Comparison of ENCODE assay signal across 19 cellular contexts in the genomic region with DNA sequence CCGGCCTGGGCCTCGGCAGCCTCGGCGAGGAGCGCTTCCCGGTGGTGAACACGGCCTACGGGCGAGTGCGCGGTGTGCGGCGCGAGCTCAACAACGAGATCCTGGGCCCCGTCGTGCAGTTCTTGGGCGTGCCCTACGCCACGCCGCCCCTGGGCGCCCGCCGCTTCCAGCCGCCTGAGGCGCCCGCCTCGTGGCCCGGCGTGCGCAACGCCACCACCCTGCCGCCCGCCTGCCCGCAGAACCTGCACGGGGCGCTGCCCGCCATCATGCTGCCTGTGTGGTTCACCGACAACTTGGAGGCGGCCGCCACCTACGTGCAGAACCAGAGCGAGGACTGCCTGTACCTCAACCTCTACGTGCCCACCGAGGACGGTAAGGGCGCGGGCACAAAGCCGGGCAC. TPM values are rescaled to one million over a fixed set of nuclear protein-coding genes. Genes with fewer than 3 reads are reported as not detected.
DNase-seq lines count a peak whose midpoint lies in the region; ATAC-seq and TF ChIP-seq lines count a peak whose summit lies in the region.
"Had no signal": no experiment of that assay in that cellular context is flagged by ENCODE, and none has a peak within 500 bp of the region (broad histone marks: within the 10 kb centered on the region; RNA-seq: fewer than 3 reads in every experiment).

No MANE protein-coding gene starts in this region.

- H3K4me3 ChIP-seq in endodermal cell (ENCODE audit: low read length) (no peak overlapping the region), WERI-Rb-1 (ENCODE audit: low read depth, low read length) (no peak overlapping the region)
- H3K4me3 ChIP-seq: gastroesophageal sphincter, HAP-1, thyroid gland had no signal

- no peak overlapping the region for H3K9ac ChIP-seq in endodermal cell (ENCODE audit: extremely low read depth, low read length, poor library complexity, severe bottlenecking)

- H3K36me3 Mint-ChIP-seq in activated T-cell treated with anti-CD3 and anti-CD28 coated beads, Interleukin-2, amount 50 U/mL, for 72 hours (ENCODE audit: insufficient read depth in 2 of 2), result peaks cover 0 to 1% of the 10 kb centered on the region in 2 donors
- H3K36me3 Mint-ChIP-seq in endodermal cell (ENCODE audit: low read depth), result peaks cover 27% of the 10 kb centered on the region

- H3K27ac ChIP-seq in endodermal cell (ENCODE audit: low read depth, low read length), result no peak overlapping the region
- H3K27ac ChIP-seq in WERI-Rb-1, result no peak overlapping the region
- H3K27ac ChIP-seq: gastroesophageal sphincter, Peyer's patch, thyroid gland had no signal

- H3K4me1 ChIP-seq in endodermal cell (ENCODE audit: control insufficient read depth, insufficient read depth, low read length), result no peaks in the 10 kb centered on the region
- H3K4me1 ChIP-seq: HAP-1 had no signal

- TF ChIP-seq CTCF in endodermal cell (conservative IDR thresholded peaks at IDR 0.05), result no peak
- no peak for TF ChIP-seq CTCF in WERI-Rb-1 (IDR thresholded peaks at IDR 0.05; ENCODE audit: low read depth, low read length)

- H3K4me3 Mint-ChIP-seq in activated T-cell treated with anti-CD3 and anti-CD28 coated beads, Interleukin-2, amount 50 U/mL, for 72 hours, result no peak overlapping the region
- H3K4me3 Mint-ChIP-seq in endodermal cell, result peak overlapping the region; percentile 29
- H3K4me3 Mint-ChIP-seq in stimulated activated naive CD8-positive, alpha-beta T cell treated with anti-CD3 and anti-CD28 coated beads, Interleukin-15, amount 100 ng/mL, for 72 hours, result no peak overlapping the region
- H3K4me3 Mint-ChIP-seq: nephron progenitor cell had no signal

- no peak for ATAC-seq in activated T-cell treated with anti-CD3 and anti-CD28 coated beads, Interleukin-2, amount 50 U/mL, for 72 hours (replicated peaks in 1 of 2)
- ATAC-seq in stimulated activated naive CD8-positive, alpha-beta T cell treated with anti-CD3 and anti-CD28 coated beads, Interleukin-15, amount 100 ng/mL, for 72 hours, result peak; percentile 11
- ATAC-seq in HG03159 (IDR thresholded peaks at IDR 0.05; ENCODE audit: unreplicated experiment), result no peak
- ATAC-seq: gastroesophageal sphincter, SK-N-SH treated with all-trans-retinoic acid at 6 μM for 48 hours had no signal

- 89 to 97% methylated on average over 28 to 49 of the region's 49 CpGs for WGBS in endodermal cell (ENCODE audit: insufficient coverage in 1 of 2, insufficient read length in 1 of 2), 2 experiments

- DNase-seq in stimulated activated CD4-positive, alpha-beta T cell treated with anti-CD3 and anti-CD28 coated beads, Interleukin-1b, Interleukin-23, amount 100 ng/mL, for 48 hours, result peak; percentile 21
- DNase-seq in stimulated activated CD4-positive, alpha-beta T cell treated with anti-CD3 and anti-CD28 coated beads, Interleukin-4, amount 100 ng/mL, for 4 hours, result no peak
- peak; percentile 9 to 46 for DNase-seq in activated T-cell treated with anti-CD3 and anti-CD28 coated beads, Interleukin-2, amount 50 U/mL, for 72 hours
- DNase-seq in endodermal cell (peak; percentile 70), NCI-H1048 (lab: John Stamatoyannopoulos, UW) (no peak), WERI-Rb-1 (no peak)
- DNase-seq in stimulated activated naive CD8-positive, alpha-beta T cell treated with anti-CD3 and anti-CD28 coated beads, Interleukin-15, amount 100 ng/mL, for 72 hours, result peak; percentile 25 to 31
- DNase-seq: aorta, GF-D8, mesenchymal stem cell, NCI-H1436, nephron progenitor cell, Peyer's patch, thyroid gland had no signal

- no peaks in the 10 kb centered on the region for H3K9me3 ChIP-seq in endodermal cell (ENCODE audit: control insufficient read depth, low read length)
- no peaks in the 10 kb centered on the region for H3K9me3 ChIP-seq in WERI-Rb-1 (ENCODE audit: severe bottlenecking)
- H3K9me3 ChIP-seq: gastroesophageal sphincter, HAP-1, Peyer's patch, thyroid gland had no signal

- H3K27ac Mint-ChIP-seq in activated T-cell treated with anti-CD3 and anti-CD28 coated beads, Interleukin-2, amount 50 U/mL, for 72 hours, result no peak overlapping the region
- H3K27ac Mint-ChIP-seq in endodermal cell, result no peak overlapping the region
- H3K27ac Mint-ChIP-seq in stimulated activated naive CD8-positive, alpha-beta T cell treated with anti-CD3 and anti-CD28 coated beads, Interleukin-15, amount 100 ng/mL, for 72 hours, result no peak overlapping the region

- peaks cover 6% of the 10 kb centered on the region for H3K27me3 Mint-ChIP-seq in activated T-cell treated with anti-CD3 and anti-CD28 coated beads, Interleukin-2, amount 50 U/mL, for 72 hours (ENCODE audit: low read depth)
- peaks cover 16% of the 10 kb centered on the region for H3K27me3 Mint-ChIP-seq in endodermal cell (ENCODE audit: insufficient read depth)
- peaks cover 10% of the 10 kb centered on the region for H3K27me3 Mint-ChIP-seq in stimulated activated naive CD8-positive, alpha-beta T cell treated with anti-CD3 and anti-CD28 coated beads, Interleukin-15, amount 100 ng/mL, for 72 hours

- peaks cover 10% of the 10 kb centered on the region for H3K4me1 Mint-ChIP-seq in activated T-cell treated with anti-CD3 and anti-CD28 coated beads, Interleukin-2, amount 50 U/mL, for 72 hours (ENCODE audit: low read depth)
- peaks cover 10% of the 10 kb centered on the region for H3K4me1 Mint-ChIP-seq in endodermal cell
- H3K4me1 Mint-ChIP-seq in stimulated activated naive CD8-positive, alpha-beta T cell treated with anti-CD3 and anti-CD28 coated beads, Interleukin-15, amount 100 ng/mL, for 72 hours, result peaks cover 26% of the 10 kb centered on the region

- no peaks in the 10 kb centered on the region for H3K27me3 ChIP-seq in endodermal cell (ENCODE audit: control insufficient read depth, insufficient read depth, low read length, poor library complexity, severe bottlenecking)
- no peaks in the 10 kb centered on the region for H3K27me3 ChIP-seq in WERI-Rb-1 (ENCODE audit: insufficient read depth, low read depth, severe bottlenecking)
- H3K27me3 ChIP-seq: gastroesophageal sphincter, Peyer's patch, thyroid gland had no signal

- H3K36me3 ChIP-seq in endodermal cell (ENCODE audit: control insufficient read depth, insufficient read depth, low read length) (peaks cover 24% of the 10 kb centered on the region), WERI-Rb-1 (peaks cover 13% of the 10 kb centered on the region)
- H3K36me3 ChIP-seq: Peyer's patch, thyroid gland had no signal

- no peaks in the 10 kb centered on the region for H3K9me3 Mint-ChIP-seq in activated T-cell treated with anti-CD3 and anti-CD28 coated beads, Interleukin-2, amount 50 U/mL, for 72 hours
- no peaks in the 10 kb centered on the region for H3K9me3 Mint-ChIP-seq in endodermal cell
- no peaks in the 10 kb centered on the region for H3K9me3 Mint-ChIP-seq in stimulated activated naive CD8-positive, alpha-beta T cell treated with anti-CD3 and anti-CD28 coated beads, Interleukin-15, amount 100 ng/mL, for 72 hours
- H3K9me3 Mint-ChIP-seq: nephron progenitor cell had no signal

RNA-seq across cellular contexts. Expression of gene NLGN2, which starts 0.7 kb away (rescaled TPM):
- total RNA-seq in activated T-cell treated with anti-CD3 and anti-CD28 coated beads, Interleukin-2, amount 50 U/mL, for 72 hours, result 10 to 100 TPM; 17.4 to 19.8 TPM
- 100 to 1,000 TPM in 1 of 2 donors, 10 to 100 TPM in 1; 78.5 to 121 TPM for total RNA-seq in endodermal cell
- 91.3 TPM for polyA plus RNA-seq in endodermal cell (2013, experiment 1 of 2)
- polyA plus RNA-seq in endodermal cell (2013, experiment 2 of 2), result 83.0 TPM

RNA-seq across cellular contexts. Expression of gene TMEM256, which starts 4.4 kb away (rescaled TPM):
- 10 to 100 TPM; 64.8 to 88.2 TPM for total RNA-seq in activated T-cell treated with anti-CD3 and anti-CD28 coated beads, Interleukin-2, amount 50 U/mL, for 72 hours
- 100 to 1,000 TPM; 133 to 175 TPM for total RNA-seq in endodermal cell
- polyA plus RNA-seq in endodermal cell (2013, experiment 1 of 2), result 160 TPM
- polyA plus RNA-seq in endodermal cell (2013, experiment 2 of 2), result 148 TPM

RNA-seq across cellular contexts. Expression of gene SPEM1, which starts 11.8 kb away (rescaled TPM):
- total RNA-seq in activated T-cell treated with anti-CD3 and anti-CD28 coated beads, Interleukin-2, amount 50 U/mL, for 72 hours, result under 1 TPM; 0.58 to 0.67 TPM
- total RNA-seq in endodermal cell, result under 1 TPM; 0.46 to 0.49 TPM
- not detected for polyA plus RNA-seq in endodermal cell (2013, experiment 1 of 2)
- not detected for polyA plus RNA-seq in endodermal cell (2013, experiment 2 of 2)
- total RNA-seq: aorta, gastroesophageal sphincter, HT-29, Peyer's patch, thyroid gland had no signal
- polyA plus RNA-seq: aorta had no signal

RNA-seq across cellular contexts. Expression of gene PLSCR3, which starts 14.0 kb away (rescaled TPM):
- total RNA-seq in activated T-cell treated with anti-CD3 and anti-CD28 coated beads, Interleukin-2, amount 50 U/mL, for 72 hours, result 10 to 100 TPM; 60.5 to 62.6 TPM
- 10 to 100 TPM; 21.0 to 26.2 TPM for total RNA-seq in endodermal cell
- 31.9 TPM for polyA plus RNA-seq in endodermal cell (2013, experiment 1 of 2)
- polyA plus RNA-seq in endodermal cell (2013, experiment 2 of 2), result 39.9 TPM

RNA-seq across cellular contexts. Expression of gene SPEM2, which starts 17.1 kb away (rescaled TPM):
- not detected for total RNA-seq in activated T-cell treated with anti-CD3 and anti-CD28 coated beads, Interleukin-2, amount 50 U/mL, for 72 hours
- not detected for total RNA-seq in endodermal cell
- polyA plus RNA-seq in endodermal cell (2013, experiment 1 of 2), result not detected
- not detected for polyA plus RNA-seq in endodermal cell (2013, experiment 2 of 2)
- total RNA-seq: aorta, gastroesophageal sphincter, HT-29, Peyer's patch had no signal
- polyA plus RNA-seq: aorta had no signal

Comparison
In these comparisons a context has a peak if more than half of its experiments do, and no peak if none do; other contexts are left out.
1. DNase-seq: peak in stimulated activated CD4-positive, alpha-beta T cell treated with anti-CD3 and anti-CD28 coated beads, Interleukin-1b, Interleukin-23, amount 100 ng/mL, for 48 hours (single experiment), activated T-cell treated with anti-CD3 and anti-CD28 coated beads, Interleukin-2, amount 50 U/mL, for 72 hours (2 of 2), endodermal cell (single experiment) and stimulated activated naive CD8-positive, alpha-beta T cell treated with anti-CD3 and anti-CD28 coated beads, Interleukin-15, amount 100 ng/mL, for 72 hours (2 of 2); none in stimulated activated CD4-positive, alpha-beta T cell treated with anti-CD3 and anti-CD28 coated beads, Interleukin-4, amount 100 ng/mL, for 4 hours (0 of 2), NCI-H1048 (single experiment) and WERI-Rb-1 (single experiment).